Comparison of ENCODE assay signal across 31 cellular contexts in the genomic region with DNA sequence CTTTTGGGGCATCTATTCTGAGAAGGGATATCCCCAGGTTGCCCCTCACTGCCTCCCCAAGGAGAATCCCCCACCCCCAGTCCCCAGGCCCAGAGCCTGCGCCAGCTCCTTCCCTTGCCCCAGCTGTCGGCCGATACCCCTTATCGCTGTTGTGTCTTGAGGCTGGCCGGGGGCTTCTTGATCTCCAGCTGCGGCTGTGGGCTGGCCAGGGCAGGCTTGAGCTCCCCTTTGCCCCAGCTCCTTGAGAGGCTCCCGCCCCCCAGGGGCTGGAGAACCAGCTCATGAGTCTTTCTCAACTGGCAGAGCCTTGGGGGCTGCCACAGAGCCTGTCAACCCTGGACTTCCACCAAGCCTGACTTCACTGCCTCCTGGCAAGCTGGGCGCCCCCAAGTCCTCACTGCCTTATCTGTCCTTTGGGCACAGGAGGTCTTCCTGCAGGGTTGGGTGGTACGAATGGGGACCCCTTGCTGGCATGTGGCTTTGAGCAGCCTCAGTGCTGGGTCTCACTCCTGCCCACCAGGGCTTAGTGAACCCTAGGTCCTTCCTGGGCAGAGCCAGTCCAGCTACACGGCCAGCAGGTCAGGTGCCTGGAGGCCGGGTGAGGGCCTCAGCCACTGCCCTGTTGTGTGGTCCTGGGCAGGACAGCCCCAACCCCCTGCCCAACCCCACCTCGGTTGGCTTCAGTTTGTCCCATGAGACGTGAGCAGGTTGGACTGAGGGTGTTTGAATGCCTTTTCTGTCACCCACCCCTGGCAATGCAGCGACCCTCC. TPM values are rescaled to one million over a fixed set of nuclear protein-coding genes. Genes with fewer than 3 reads are reported as not detected.
"Had no signal": no experiment of that assay in that cellular context is flagged by ENCODE, and none has a peak within 500 bp of the region (broad histone marks: within the 10 kb centered on the region; RNA-seq: fewer than 3 reads in every experiment).

No MANE protein-coding gene starts in this region.

- H3K4me3 ChIP-seq: heart left ventricle, hepatocyte, lung, mucosa of descending colon, ovary, skin epidermis, stomach, testis, thyroid gland, transverse colon, upper lobe of left lung, vagina had no signal

- H3K27me3 ChIP-seq: hepatocyte, ovary, testis, thyroid gland, upper lobe of left lung, vagina had no signal

- H3K4me1 Mint-ChIP-seq: naive thymus-derived CD4-positive, alpha-beta T cell; nephron; stimulated activated naive B cell treated with anti-CD40 and anti-IgM and Interleukin-4, amounts not matched to agents 10 μg/mL and 1 μg/mL and 100 μg/mL, for 72 hours had no signal

- H3K27ac Mint-ChIP-seq: naive thymus-derived CD4-positive, alpha-beta T cell; nephron; progenitor cell of endocrine pancreas; stimulated activated naive B cell treated with anti-CD40 and anti-IgM and Interleukin-4, amounts not matched to agents 10 μg/mL and 1 μg/mL and 100 μg/mL, for 72 hours had no signal

- H3K4me2 ChIP-seq: hepatocyte had no signal

- H3K9me3 Mint-ChIP-seq: nephron; neural crest cell; stimulated activated naive B cell treated with anti-CD40 and anti-IgM and Interleukin-4, amounts not matched to agents 10 μg/mL and 1 μg/mL and 100 μg/mL, for 72 hours had no signal

- H3K4me1 ChIP-seq: heart left ventricle, stomach, testis, transverse colon, upper lobe of left lung, vagina had no signal

- H2AFZ ChIP-seq: hepatocyte had no signal

- H3K36me3 Mint-ChIP-seq: naive thymus-derived CD4-positive, alpha-beta T cell; stimulated activated naive B cell treated with anti-CD40 and anti-IgM and Interleukin-4, amounts not matched to agents 10 μg/mL and 1 μg/mL and 100 μg/mL, for 72 hours had no signal

- DNase-seq: kidney glomerular epithelial cell; left cardiac atrium; midbrain; mucosa of descending colon; naive thymus-derived CD4-positive, alpha-beta T cell; occipital lobe; stimulated activated CD4-positive, alpha-beta T cell treated with anti-CD3 and anti-CD28 coated beads, Interleukin-12 subunit alpha, Interleukin-12 subunit beta, amount 100 ng/mL, for 4 hours; stimulated activated CD4-positive, alpha-beta T cell treated with anti-CD3 and anti-CD28 coated beads, Interleukin-15, amount 100 ng/mL, for 24 hours; stimulated activated CD4-positive, alpha-beta T cell treated with anti-CD3 and anti-CD28 coated beads, Interleukin-2, amount 100 ng/mL, for 24 hours; stimulated activated CD4-positive, alpha-beta T cell treated with anti-CD3 and anti-CD28 coated beads, Interleukin-4, amount 100 ng/mL, for 1 hour; stimulated activated naive B cell treated with anti-CD40 and anti-IgM and Interleukin-4, amounts not matched to agents 10 μg/mL and 1 μg/mL and 100 μg/mL, for 72 hours; stimulated activated naive CD8-positive, alpha-beta T cell treated with anti-CD3 and anti-CD28 coated beads, Interleukin-15, Interleukin-2, amounts not matched to agents 100 U/mL and 50 U/mL, for 24 hours; stomach; testis; thyroid gland; transverse colon; upper lobe of left lung had no signal

- ATAC-seq: heart left ventricle; left lobe of liver; mucosa of descending colon; naive thymus-derived CD4-positive, alpha-beta T cell; right cardiac atrium; sciatic nerve; stimulated activated naive B cell treated with anti-CD40 and anti-IgM and Interleukin-4, amounts not matched to agents 10 μg/mL and 1 μg/mL and 100 μg/mL, for 72 hours; stimulated activated naive CD8-positive, alpha-beta T cell treated with anti-CD3 and anti-CD28 coated beads, Interleukin-15, Interleukin-2, amounts not matched to agents 100 U/mL and 50 U/mL, for 24 hours had no signal

- H3K36me3 ChIP-seq: heart left ventricle, neutrophil, ovary, stomach, thyroid gland, transverse colon, upper lobe of left lung, vagina had no signal

- H3K4me3 Mint-ChIP-seq: naive thymus-derived CD4-positive, alpha-beta T cell; nephron; neural crest cell; stimulated activated naive B cell treated with anti-CD40 and anti-IgM and Interleukin-4, amounts not matched to agents 10 μg/mL and 1 μg/mL and 100 μg/mL, for 72 hours had no signal

- H3K9me3 ChIP-seq: mucosa of descending colon, neutrophil, ovary, stomach, testis, thyroid gland, transverse colon, upper lobe of left lung, vagina had no signal

- H3K27ac ChIP-seq: heart left ventricle, hepatocyte, neutrophil, ovary, skin epidermis, stomach, testis, thyroid gland, transverse colon, upper lobe of left lung, vagina had no signal

RNA-seq across cellular contexts. Expression of a gene that starts 29.5 kb away (rescaled TPM):
- total RNA-seq: naive thymus-derived CD4-positive, alpha-beta T cell; progenitor cell of endocrine pancreas had no signal
- polyA plus RNA-seq: keratinocyte; naive thymus-derived CD4-positive, alpha-beta T cell had no signal
